Comparison of ENCODE assay signal across 9 cellular contexts in the genomic region with DNA sequence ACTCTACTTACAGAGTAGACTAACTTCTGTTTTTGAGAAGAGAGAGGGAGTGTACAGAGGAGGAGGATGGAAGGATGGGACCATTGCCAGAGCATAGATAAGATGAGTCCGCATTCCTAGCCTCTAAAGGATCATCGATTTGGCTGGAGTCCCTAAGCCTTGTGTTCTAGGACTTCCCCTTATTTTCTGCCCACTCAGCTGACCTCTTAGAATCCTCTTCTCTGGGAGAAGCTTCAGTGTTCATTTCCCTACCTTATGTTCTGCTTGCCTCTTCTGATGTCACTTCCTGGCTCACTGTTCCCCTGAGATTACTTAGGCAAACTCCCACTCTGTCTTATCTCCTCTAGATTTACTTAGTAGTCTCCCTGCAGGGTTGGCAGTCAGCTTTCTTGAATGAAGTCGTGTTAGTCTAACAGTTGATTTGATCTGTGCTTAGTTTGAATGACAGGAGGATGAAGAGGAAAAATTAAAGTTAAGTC.
DNase-seq lines count a peak whose midpoint lies in the region; TF ChIP-seq lines count a peak whose summit lies in the region.
"Had no signal": no experiment of that assay in that cellular context is flagged by ENCODE, and none has a peak within 500 bp of the region (broad histone marks: within the 10 kb centered on the region; RNA-seq: fewer than 3 reads in every experiment).

No MANE protein-coding gene starts in this region.

- no peak overlapping the region for H3K4me2 ChIP-seq in neural progenitor cell

- no peaks in the 10 kb centered on the region for H4K20me1 ChIP-seq in neural progenitor cell (ENCODE audit: low read depth)

- no peak overlapping the region for H3K4me3 Mint-ChIP-seq in neural progenitor cell
- H3K4me3 Mint-ChIP-seq: neural crest cell had no signal

- no peaks in the 10 kb centered on the region for H3K27me3 ChIP-seq in tibial nerve
- no peaks in the 10 kb centered on the region for H3K27me3 ChIP-seq in neural progenitor cell
- no peaks in the 10 kb centered on the region for H3K27me3 ChIP-seq in suprapubic skin

- H3K4me3 ChIP-seq in tibial nerve (no peak overlapping the region), neural progenitor cell (no peak overlapping the region), suprapubic skin (no peak overlapping the region)

- TF ChIP-seq EP300 in tibial nerve (IDR thresholded peaks at IDR 0.05): peak in 1 of 2 donors; percentile 45
- no peak for TF ChIP-seq EP300 in suprapubic skin (IDR thresholded peaks at IDR 0.05)

- DNase-seq in NCI-H1436 (lab: John Stamatoyannopoulos, UW) (peak; percentile 5), NCI-H1436 treated with DMSO at 0.1 percent for 48 hours (lab: John Stamatoyannopoulos, UW) (no peak), SKM-1 treated with dmso at 0.1 percent for 144 hours (lab: John Stamatoyannopoulos, UW; ENCODE audit: unreplicated experiment) (peak; percentile 39), iris pigment epithelial cell (ENCODE audit: low read depth) (peak; percentile 81), tibial nerve (ENCODE audit: low spot score in 2 of 2) (peak in 1 of 2 donors; percentile 40), hypothalamus (lab: John Stamatoyannopoulos, UW) (no peak), neural progenitor cell (ENCODE audit: low spot score) (no peak), suprapubic skin (ENCODE audit: low spot score in 2 of 2) (no peak)

- H3F3A ChIP-seq in neural progenitor cell (ENCODE audit: low read depth): no peaks in the 10 kb centered on the region

- H3K9ac ChIP-seq in neural progenitor cell: no peak overlapping the region

- peaks cover 2% of the 10 kb centered on the region for H3K4me1 Mint-ChIP-seq in neural progenitor cell

- H3K27ac ChIP-seq in tibial nerve (peak overlapping the region in 3 of 4 donors; percentile 35 to 55 (median 41)), neural progenitor cell (no peak overlapping the region), suprapubic skin (no peak overlapping the region)

- H3K79me2 ChIP-seq in neural progenitor cell (ENCODE audit: low read depth): no peaks in the 10 kb centered on the region

- no peak overlapping the region for H3K27ac Mint-ChIP-seq in neural progenitor cell

- no peaks in the 10 kb centered on the region for H3K9me3 ChIP-seq in tibial nerve
- H3K9me3 ChIP-seq in neural progenitor cell (ENCODE audit: low read depth): no peaks in the 10 kb centered on the region
- no peaks in the 10 kb centered on the region for H3K9me3 ChIP-seq in suprapubic skin

- no peaks in the 10 kb centered on the region for H3K36me3 Mint-ChIP-seq in neural progenitor cell

- H3K9me3 Mint-ChIP-seq in neural progenitor cell: no peaks in the 10 kb centered on the region
- H3K9me3 Mint-ChIP-seq: neural crest cell had no signal

- TF ChIP-seq CTCF in tibial nerve (IDR thresholded peaks at IDR 0.05) (no peak), neural progenitor cell (IDR thresholded peaks at IDR 0.05) (no peak), suprapubic skin (IDR thresholded peaks at IDR 0.05) (no peak)

- no peaks in the 10 kb centered on the region for H3K36me3 ChIP-seq in tibial nerve
- H3K36me3 ChIP-seq in neural progenitor cell: no peaks in the 10 kb centered on the region
- no peaks in the 10 kb centered on the region for H3K36me3 ChIP-seq in suprapubic skin

- 53 to 56% methylated on average over 3 of the region's 3 CpGs for WGBS in tibial nerve, 2 donors
- WGBS in suprapubic skin: 37% methylated on average over 3 of the region's 3 CpGs

- H3K4me1 ChIP-seq in tibial nerve (peaks cover 0 to 55% (median 12%) of the 10 kb centered on the region in 4 donors), neural progenitor cell (no peaks in the 10 kb centered on the region), suprapubic skin (peaks cover 12% of the 10 kb centered on the region)

- no peak for TF ChIP-seq POLR2A in tibial nerve (IDR thresholded peaks at IDR 0.05)
- no peak for TF ChIP-seq POLR2A in suprapubic skin (IDR thresholded peaks at IDR 0.05)

- no peak overlapping the region for H2AFZ ChIP-seq in neural progenitor cell (replicated peaks)

- H3K27me3 Mint-ChIP-seq in neural progenitor cell (ENCODE audit: insufficient read depth, low read depth): no peaks in the 10 kb centered on the region

Comparison
In these comparisons a context has a peak if more than half of its experiments do, and no peak if none do; other contexts are left out.
1. DNase-seq: peak in NCI-H1436 (single experiment), SKM-1 treated with dmso at 0.1 percent for 144 hours (single experiment) and iris pigment epithelial cell (single experiment); none in NCI-H1436 treated with DMSO at 0.1 percent for 48 hours (single experiment), hypothalamus (0 of 51), neural progenitor cell (single experiment) and suprapubic skin (0 of 2).
2. H3K27ac ChIP-seq: peak in tibial nerve (3 of 4); none in neural progenitor cell (single experiment) and suprapubic skin (single experiment).